15 cellular contexts compared by ENCODE assay signal in genomic region chr10:84587789-84588188, GRCh38.
A peak's percentile ranks its signal among the peaks of the same experiment; 100 is the strongest.
DNase-seq lines count a peak whose midpoint lies in the region; ATAC-seq and TF ChIP-seq lines count a peak whose summit lies in the region.
"Had no signal": no experiment of that assay in that cellular context is flagged by ENCODE, and none has a peak within 500 bp of the region (broad histone marks: within the 10 kb centered on the region; RNA-seq: fewer than 3 reads in every experiment).

No MANE protein-coding gene starts in this region.

- H3K36me3 ChIP-seq in iPS-20b (ENCODE audit: insufficient read depth, low read depth, low read length): no peaks in the 10 kb centered on the region
- no peaks in the 10 kb centered on the region for H3K36me3 ChIP-seq in A673 (ENCODE audit: insufficient read depth, low read length, poor library complexity, severe bottlenecking)
- H3K36me3 ChIP-seq in gastroesophageal sphincter: no peaks in the 10 kb centered on the region
- H3K36me3 ChIP-seq: BLaER1 had no signal

- H3K36me3 Mint-ChIP-seq in activated naive CD4-positive, alpha-beta T cell treated with anti-CD3 and anti-CD28 coated beads, Interleukin-2, amount 50 U/mL, for 24 hours: no peaks in the 10 kb centered on the region
- H3K36me3 Mint-ChIP-seq: CD8-positive, alpha-beta memory T cell had no signal

- H3K27me3 ChIP-seq in iPS-20b (ENCODE audit: insufficient read depth, low read length): no peaks in the 10 kb centered on the region
- H3K27me3 ChIP-seq in A673 (replicated peaks; ENCODE audit: insufficient read depth, low read depth, low read length, poor library complexity): peaks cover 7% of the 10 kb centered on the region
- H3K27me3 ChIP-seq in gastroesophageal sphincter: peaks cover 8% of the 10 kb centered on the region
- H3K27me3 ChIP-seq: BLaER1 had no signal

- TF ChIP-seq POLR2A in gastroesophageal sphincter (IDR thresholded peaks at IDR 0.05): no peak

- H3K27ac ChIP-seq in iPS-20b (ENCODE audit: low read length): no peak overlapping the region
- H3K27ac ChIP-seq in A673 (ENCODE audit: low read depth, low read length, poor library complexity, severe bottlenecking): no peak overlapping the region
- H3K27ac ChIP-seq in gastroesophageal sphincter: no peak overlapping the region
- H3K27ac ChIP-seq: 22Rv1, BLaER1 had no signal

- no peaks in the 10 kb centered on the region for H3K4me1 Mint-ChIP-seq in activated naive CD4-positive, alpha-beta T cell treated with anti-CD3 and anti-CD28 coated beads, Interleukin-2, amount 50 U/mL, for 24 hours
- H3K4me1 Mint-ChIP-seq: CD8-positive, alpha-beta memory T cell had no signal

- H3K27ac Mint-ChIP-seq in activated naive CD4-positive, alpha-beta T cell treated with anti-CD3 and anti-CD28 coated beads, Interleukin-2, amount 50 U/mL, for 24 hours: peak overlapping the region; percentile 46

- BruUV-seq in A673 (replicated peaks; lab: Mats Ljungman, UMichigan): no TSS peak

- no peak for TF ChIP-seq EP300 in gastroesophageal sphincter (IDR thresholded peaks at IDR 0.05)

- CTCF ChIA-PET in A673 (lab: Charles Lee): no interaction called here

- H3K9me3 ChIP-seq in iPS-20b (ENCODE audit: insufficient read depth, low read depth, low read length) (no peaks in the 10 kb centered on the region), A673 (ENCODE audit: low read depth, low read length, poor library complexity, severe bottlenecking) (no peaks in the 10 kb centered on the region), gastroesophageal sphincter (no peaks in the 10 kb centered on the region)
- H3K9me3 ChIP-seq: BLaER1, Caco-2 had no signal

- no peak overlapping the region for H3K9ac ChIP-seq in iPS-20b (ENCODE audit: low read depth, low read length)
- H3K9ac ChIP-seq: BLaER1 had no signal

- H3K4me1 ChIP-seq in iPS-20b (ENCODE audit: insufficient read depth, low read length): peaks cover 11% of the 10 kb centered on the region
- H3K4me1 ChIP-seq in A673 (ENCODE audit: insufficient read depth, low read length, poor library complexity, severe bottlenecking): no peaks in the 10 kb centered on the region
- no peaks in the 10 kb centered on the region for H3K4me1 ChIP-seq in gastroesophageal sphincter
- H3K4me1 ChIP-seq: Caco-2 had no signal

- TF ChIP-seq CTCF in A673 (conservative IDR thresholded peaks at IDR 0.05; ENCODE audit: low read depth, low read length): no peak
- no peak for TF ChIP-seq CTCF in gastroesophageal sphincter (IDR thresholded peaks at IDR 0.05)

- no peak for DNase-seq in activated naive CD4-positive, alpha-beta T cell treated with anti-CD3 and anti-CD28 coated beads, Interleukin-2, amount 50 U/mL, for 16 hours
- DNase-seq in ecto neural progenitor cell (ENCODE audit: low spot score): peak; percentile 10
- no peak for DNase-seq in HPDE6-E6E7 (ENCODE audit: extremely low spot score)
- no peak for DNase-seq in A673 (ENCODE audit: low spot score)
- DNase-seq: AML-193; Caco-2; CD8-positive, alpha-beta memory T cell; Karpas-422 had no signal

- intact Hi-C loops in A673 (cut with micrococcal nuclease; ENCODE audit: unreplicated experiment): no loop called here

- H3K4me3 ChIP-seq in iPS-20b (ENCODE audit: low read length) (0 out of 2 replicates have a peak overlapping the region, but pooled peaks have one; percentile 11), A673 (ENCODE audit: low read depth, low read length, poor library complexity, severe bottlenecking) (no peak overlapping the region), gastroesophageal sphincter (no peak overlapping the region)
- H3K4me3 ChIP-seq: BLaER1, K562 had no signal

- peaks cover 5% of the 10 kb centered on the region for H3K27me3 Mint-ChIP-seq in activated naive CD4-positive, alpha-beta T cell treated with anti-CD3 and anti-CD28 coated beads, Interleukin-2, amount 50 U/mL, for 24 hours

- no peaks in the 10 kb centered on the region for H3K9me3 Mint-ChIP-seq in activated naive CD4-positive, alpha-beta T cell treated with anti-CD3 and anti-CD28 coated beads, Interleukin-2, amount 50 U/mL, for 24 hours
- H3K9me3 Mint-ChIP-seq: CD8-positive, alpha-beta memory T cell had no signal

- H3K4me3 Mint-ChIP-seq in activated naive CD4-positive, alpha-beta T cell treated with anti-CD3 and anti-CD28 coated beads, Interleukin-2, amount 50 U/mL, for 24 hours: no peak overlapping the region
- H3K4me3 Mint-ChIP-seq: CD8-positive, alpha-beta memory T cell had no signal

- ATAC-seq in HG03045 (IDR thresholded peaks at IDR 0.05; ENCODE audit: unreplicated experiment) (no peak), gastroesophageal sphincter (no peak)
- ATAC-seq: K562 had no signal

- POLR2A ChIA-PET in A673 (lab: Charles Lee; ENCODE audit: low non-redundant PET): no interaction called here
